In genomic region chr18:43422483-43422882, GRCh38 we compare ENCODE assay signal across 12 cellular contexts.
DNase-seq lines count a peak whose midpoint lies in the region; ATAC-seq and TF ChIP-seq lines count a peak whose summit lies in the region.
"Had no signal": no experiment of that assay in that cellular context is flagged by ENCODE, and none has a peak within 500 bp of the region (broad histone marks: within the 10 kb centered on the region; RNA-seq: fewer than 3 reads in every experiment).

No MANE protein-coding gene starts in this region.

- no peaks in the 10 kb centered on the region for H3K9me3 ChIP-seq in BE2C
- H3K9me3 ChIP-seq in RWPE2 (ENCODE audit: severe bottlenecking), result no peaks in the 10 kb centered on the region

- no peak overlapping the region for H3K9ac ChIP-seq in KMS-11

- no peaks in the 10 kb centered on the region for H3K4me1 Mint-ChIP-seq in activated naive CD4-positive, alpha-beta T cell treated with anti-CD3 and anti-CD28 coated beads for 36 hours (ENCODE audit: low read depth)
- H3K4me1 Mint-ChIP-seq: activated naive CD8-positive, alpha-beta T cell treated with anti-CD3 and anti-CD28 coated beads for 36 hours; CD4-positive, CD25-positive, alpha-beta regulatory T cell had no signal

- no peak overlapping the region for H2AFZ ChIP-seq in KMS-11 (ENCODE audit: low read depth)

- DNase-seq in BE2C, result peak; percentile 49
- DNase-seq in RWPE2 (ENCODE audit: low spot score), result no peak
- peak; percentile 11 for DNase-seq in iPS-NIHi11 (ENCODE audit: low spot score)
- DNase-seq in activated naive CD4-positive, alpha-beta T cell treated with anti-CD3 and anti-CD28 coated beads for 36 hours, result no peak
- DNase-seq: activated naive CD8-positive, alpha-beta T cell treated with anti-CD3 and anti-CD28 coated beads for 36 hours; CD4-positive, CD25-positive, alpha-beta regulatory T cell; PC-3 had no signal

- H3K4me3 ChIP-seq in BE2C (ENCODE audit: low read depth, low read length) (no peak overlapping the region), KMS-11 (IDR thresholded peaks at IDR 0.05; ENCODE audit: insufficient read depth, low read depth, low read length) (no peak overlapping the region), RWPE2 (ENCODE audit: severe bottlenecking) (no peak overlapping the region)

- H3K4me2 ChIP-seq in KMS-11, result no peak overlapping the region

- no peaks in the 10 kb centered on the region for H4K20me1 ChIP-seq in KMS-11 (ENCODE audit: insufficient read depth)

- peak; percentile 49; the same call in 1 of the 3 replicates for ATAC-seq in RWPE2 (ENCODE audit: low read depth)
- no peak for ATAC-seq in HG03469 (IDR thresholded peaks at IDR 0.05; ENCODE audit: unreplicated experiment)
- no peak for ATAC-seq in HG03280 (IDR thresholded peaks at IDR 0.05; ENCODE audit: unreplicated experiment)
- ATAC-seq in GM21528 (IDR thresholded peaks at IDR 0.05; ENCODE audit: low FRiP score, unreplicated experiment), result no peak
- ATAC-seq: PC-3 had no signal

- intact Hi-C loops in activated naive CD4-positive, alpha-beta T cell treated with anti-CD3 and anti-CD28 coated beads for 36 hours (cut with micrococcal nuclease), result no loop called here

- no peaks in the 10 kb centered on the region for H3K27me3 ChIP-seq in BE2C
- H3K27me3 ChIP-seq in KMS-11 (ENCODE audit: insufficient read depth, low read depth), result no peaks in the 10 kb centered on the region
- H3K27me3 ChIP-seq in RWPE2 (ENCODE audit: insufficient read depth, poor library complexity, severe bottlenecking), result no peaks in the 10 kb centered on the region

- no peaks in the 10 kb centered on the region for H3K27me3 Mint-ChIP-seq in activated naive CD4-positive, alpha-beta T cell treated with anti-CD3 and anti-CD28 coated beads for 36 hours (ENCODE audit: low read depth)
- H3K27me3 Mint-ChIP-seq: activated naive CD8-positive, alpha-beta T cell treated with anti-CD3 and anti-CD28 coated beads for 36 hours; CD4-positive, CD25-positive, alpha-beta regulatory T cell had no signal

- no peaks in the 10 kb centered on the region for H3K79me2 ChIP-seq in KMS-11 (ENCODE audit: insufficient read depth, low read depth)

- H3K4me3 Mint-ChIP-seq in activated naive CD4-positive, alpha-beta T cell treated with anti-CD3 and anti-CD28 coated beads for 36 hours, result no peak overlapping the region
- H3K4me3 Mint-ChIP-seq: activated naive CD8-positive, alpha-beta T cell treated with anti-CD3 and anti-CD28 coated beads for 36 hours; CD4-positive, CD25-positive, alpha-beta regulatory T cell had no signal

- H3K27ac Mint-ChIP-seq in activated naive CD4-positive, alpha-beta T cell treated with anti-CD3 and anti-CD28 coated beads for 36 hours, result no peak overlapping the region
- H3K27ac Mint-ChIP-seq: activated naive CD8-positive, alpha-beta T cell treated with anti-CD3 and anti-CD28 coated beads for 36 hours; CD4-positive, CD25-positive, alpha-beta regulatory T cell had no signal

- H3K27ac ChIP-seq in KMS-11 (no peak overlapping the region), RWPE2 (ENCODE audit: poor library complexity, severe bottlenecking) (no peak overlapping the region)
- H3K27ac ChIP-seq: epithelial cell of prostate had no signal

- H3K9me3 Mint-ChIP-seq in activated naive CD4-positive, alpha-beta T cell treated with anti-CD3 and anti-CD28 coated beads for 36 hours, result peaks cover 2% of the 10 kb centered on the region
- H3K9me3 Mint-ChIP-seq: activated naive CD8-positive, alpha-beta T cell treated with anti-CD3 and anti-CD28 coated beads for 36 hours had no signal

- no peaks in the 10 kb centered on the region; the same call in 1 of the 2 replicates for H3K4me1 ChIP-seq in BE2C
- no peaks in the 10 kb centered on the region for H3K4me1 ChIP-seq in KMS-11 (ENCODE audit: low read depth, poor library complexity, severe bottlenecking)
- H3K4me1 ChIP-seq in RWPE2 (ENCODE audit: insufficient read depth, poor library complexity, severe bottlenecking), result no peaks in the 10 kb centered on the region

- CTCF ChIA-PET in activated naive CD4-positive, alpha-beta T cell treated with anti-CD3 and anti-CD28 coated beads for 36 hours (lab: Charles Lee), result no interaction called here

- H3K36me3 Mint-ChIP-seq in activated naive CD4-positive, alpha-beta T cell treated with anti-CD3 and anti-CD28 coated beads for 36 hours (ENCODE audit: low read depth), result no peaks in the 10 kb centered on the region
- H3K36me3 Mint-ChIP-seq: activated naive CD8-positive, alpha-beta T cell treated with anti-CD3 and anti-CD28 coated beads for 36 hours; CD4-positive, CD25-positive, alpha-beta regulatory T cell had no signal

- H3K36me3 ChIP-seq in BE2C, result no peaks in the 10 kb centered on the region
- no peaks in the 10 kb centered on the region for H3K36me3 ChIP-seq in KMS-11 (ENCODE audit: insufficient read depth)
- no peaks in the 10 kb centered on the region for H3K36me3 ChIP-seq in RWPE2 (ENCODE audit: low read depth)

- TF ChIP-seq CTCF in BE2C (IDR thresholded peaks at IDR 0.05; ENCODE audit: low read depth, low read length) (peak; percentile 49), KMS-11 (conservative IDR thresholded peaks at IDR 0.05; ENCODE audit: low read depth, low read length) (0 out of 2 replicates have a peak, but pooled peaks have one; percentile 15), RWPE2 (IDR thresholded peaks at IDR 0.05; ENCODE audit: poor library complexity, severe bottlenecking) (no peak)

Comparison
In these comparisons a context has a peak if more than half of its experiments do, and no peak if none do; other contexts are left out.
1. DNase-seq: peak in BE2C (single experiment) and iPS-NIHi11 (single experiment); none in RWPE2 (single experiment) and activated naive CD4-positive, alpha-beta T cell treated with anti-CD3 and anti-CD28 coated beads for 36 hours (single experiment).